23 cellular contexts compared by ENCODE assay signal in the genomic region with DNA sequence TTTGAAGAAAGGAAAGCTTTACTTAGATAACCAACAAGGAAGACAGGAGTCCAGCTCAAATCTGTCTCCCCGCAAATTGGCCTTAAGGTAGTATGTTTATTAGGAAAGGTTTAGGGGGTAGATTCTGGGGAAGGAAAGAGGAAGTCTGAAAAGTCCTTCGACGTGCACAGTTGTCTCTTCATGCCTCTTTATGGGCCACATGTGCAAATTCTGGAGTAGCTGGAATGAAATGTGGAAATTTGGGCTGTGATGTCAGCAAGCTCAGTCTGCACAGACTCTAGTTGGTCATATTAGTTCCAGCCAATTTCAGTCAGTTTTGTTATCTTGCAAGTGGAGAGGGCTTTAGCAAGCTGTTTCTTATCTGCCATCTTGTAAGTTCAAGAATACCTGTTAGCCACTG. TPM values are rescaled to one million over a fixed set of nuclear protein-coding genes. Genes with fewer than 3 reads are reported as not detected.
DNase-seq lines count a peak whose midpoint lies in the region; FAIRE-seq and TF ChIP-seq lines count a peak whose summit lies in the region.
"Had no signal": no experiment of that assay in that cellular context is flagged by ENCODE, and none has a peak within 500 bp of the region (broad histone marks: within the 10 kb centered on the region; RNA-seq: fewer than 3 reads in every experiment).

No MANE protein-coding gene starts in this region.

- TSS peak; percentile 7 for BruUV-seq in A673 (replicated peaks; lab: Mats Ljungman, UMichigan)

- intact Hi-C loops in A673 (cut with micrococcal nuclease; ENCODE audit: unreplicated experiment) = no loop called here

- CTCF ChIA-PET in A673 (lab: Charles Lee) = no interaction called here

- H3K4me3 ChIP-seq in A673 (ENCODE audit: low read depth, low read length, poor library complexity, severe bottlenecking) = no peak overlapping the region
- H3K4me3 ChIP-seq in fibroblast of the aortic adventitia (ENCODE audit: low read depth, low read length) = no peak overlapping the region
- H3K4me3 ChIP-seq: esophagus squamous epithelium, ovary, smooth muscle cell had no signal

- TF ChIP-seq CTCF in A673 (conservative IDR thresholded peaks at IDR 0.05; ENCODE audit: low read depth, low read length) = no peak
- no peak for TF ChIP-seq CTCF in fibroblast of the aortic adventitia (IDR thresholded peaks at IDR 0.05; ENCODE audit: insufficient read depth, low read length)

- DNase-seq in A673 (ENCODE audit: low spot score) (no peak), GM12891 (ENCODE audit: insufficient read length, low spot score) (no peak), amniotic epithelial cell (ENCODE audit: low read depth) (peak; percentile 46), fibroblast of the aortic adventitia (ENCODE audit: low read depth) (peak; percentile 20), NCI-H82 (lab: John Stamatoyannopoulos, UW) (no peak), activated gamma-delta T cell treated with Interleukin-2 at 50 U/mL for 16 hours (no peak), NAMALWA (ENCODE audit: low spot score) (no peak), UCSD-AML1 (lab: John Stamatoyannopoulos, UW; ENCODE audit: unreplicated experiment) (no peak)
- DNase-seq: activated CD4-positive, alpha-beta T cell treated with anti-CD3 and anti-CD28 coated beads, Interleukin-2, amount 50 U/mL, for 1 hour; activated CD8-positive, alpha-beta memory T cell treated with anti-CD3 and anti-CD28 coated beads, Interleukin-2, amount 10 ng/mL, durations not matched to agents 7 days and 5 days; C1 segment of cervical spinal cord; cortex of kidney; DMS79 treated with DMSO at 0.1 percent for 48 hours; esophagus squamous epithelium; glutamatergic neuron; kidney; midbrain; naive thymus-derived CD4-positive, alpha-beta T cell; ovary; stimulated activated CD4-positive, alpha-beta T cell treated with anti-CD3 and anti-CD28 coated beads, Interleukin-2, amount 100 ng/mL, for 24 hours; T-helper 9 cell had no signal

- peaks cover 57% of the 10 kb centered on the region for H3K36me3 ChIP-seq in A673 (ENCODE audit: insufficient read depth, low read length, poor library complexity, severe bottlenecking)
- H3K36me3 ChIP-seq: ovary had no signal

- H3K4me1 ChIP-seq in A673 (ENCODE audit: insufficient read depth, low read length, poor library complexity, severe bottlenecking) = peaks cover 6% of the 10 kb centered on the region

- POLR2A ChIA-PET in A673 (lab: Charles Lee; ENCODE audit: low non-redundant PET) = no interaction called here

- no peaks in the 10 kb centered on the region for H3K27me3 ChIP-seq in A673 (replicated peaks; ENCODE audit: insufficient read depth, low read depth, low read length, poor library complexity)
- H3K27me3 ChIP-seq: esophagus squamous epithelium, ovary had no signal

- no peaks in the 10 kb centered on the region for H3K9me3 ChIP-seq in A673 (ENCODE audit: low read depth, low read length, poor library complexity, severe bottlenecking)
- H3K9me3 ChIP-seq: esophagus squamous epithelium, ovary had no signal

- FAIRE-seq in GM12891 (lab: Jason Lieb, UNC) = peak; percentile 9
- FAIRE-seq: bronchial epithelial cell, kidney had no signal

- peak overlapping the region; percentile 20 for H3K27ac ChIP-seq in A673 (ENCODE audit: low read depth, low read length, poor library complexity, severe bottlenecking)
- H3K27ac ChIP-seq: esophagus squamous epithelium, ovary had no signal

- TF ChIP-seq POLR2A in GM12891 (IDR thresholded peaks at IDR 0.05; ENCODE audit: low read depth, low read length) = no peak

TF ChIP-seq in GM12891, 5 proteins besides CTCF, POLR2A, EP300 and RAD21:
- no peak for TF ChIP-seq TAF1 (IDR thresholded peaks at IDR 0.05; ENCODE audit: low read depth, low read length)
- TF ChIP-seq POLR2AphosphoS5 (IDR thresholded peaks at IDR 0.05; ENCODE audit: low read depth, low read length) = no peak
- no peak for TF ChIP-seq POU2F2 (IDR thresholded peaks at IDR 0.05; ENCODE audit: low read depth, low read length)

RNA-seq across cellular contexts. Expression of a gene that starts 50.1 kb away (rescaled TPM):
- 90.1 and 104 TPM in 2 replicates for total RNA-seq in A673 (2021)
- 18.9 TPM for polyA plus RNA-seq in GM12891 (2012; ENCODE audit: low read depth, missing spikeins)
- 18.4 and 47.5 TPM in 2 replicates for total RNA-seq in fibroblast of the aortic adventitia (ENCODE audit: low replicate concordance)

RNA-seq across cellular contexts. Expression of a gene that starts 56.5 kb away (rescaled TPM):
- total RNA-seq in A673 (2021) (15.7 and 16.2 TPM in 2 replicates), fibroblast of the aortic adventitia (ENCODE audit: low replicate concordance) (12.0 and 28.9 TPM in 2 replicates)
- 3.6 TPM for polyA plus RNA-seq in GM12891 (2012; ENCODE audit: low read depth, missing spikeins)

Comparison
In these comparisons a context has a peak if more than half of its experiments do, and no peak if none do; other contexts are left out.
1. DNase-seq: peak in amniotic epithelial cell (single experiment) and fibroblast of the aortic adventitia (single experiment); none in A673 (single experiment), GM12891 (single experiment), NCI-H82 (single experiment), activated gamma-delta T cell treated with Interleukin-2 at 50 U/mL for 16 hours (single experiment), NAMALWA (single experiment) and UCSD-AML1 (single experiment).